ENCODE assay signal across 8 cellular contexts in the genomic region with DNA sequence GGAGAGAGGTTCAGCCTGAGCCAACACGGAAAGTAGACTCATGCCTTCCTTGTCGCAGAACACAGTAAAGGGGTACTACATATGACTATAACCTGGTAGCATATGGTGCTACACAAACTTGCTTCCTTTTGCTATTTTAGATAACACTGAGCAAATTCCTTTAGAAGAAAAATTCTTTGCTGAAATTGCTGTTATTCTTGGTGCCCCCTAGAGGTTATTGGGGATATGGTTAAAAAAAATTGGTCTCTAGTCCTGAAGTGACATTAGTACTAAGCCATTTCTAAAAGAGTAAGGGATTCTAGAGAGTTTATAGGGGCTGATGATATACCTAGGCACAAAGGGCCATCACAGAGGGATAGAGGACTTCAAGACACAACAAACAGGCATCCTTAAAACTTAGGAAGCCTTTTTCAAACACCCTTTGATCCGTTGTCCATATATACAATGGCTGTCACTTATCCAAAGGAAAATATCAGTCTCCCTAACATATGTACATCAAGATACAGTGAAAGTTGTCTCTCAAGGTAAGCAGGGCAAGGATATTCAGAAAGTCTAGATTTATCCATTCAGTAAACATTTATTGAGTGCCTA. TPM values are rescaled to one million over a fixed set of nuclear protein-coding genes. Genes with fewer than 3 reads are reported as not detected.
DNase-seq lines count a peak whose midpoint lies in the region; ATAC-seq and TF ChIP-seq lines count a peak whose summit lies in the region.

No MANE protein-coding gene starts in this region.

- CTCF ChIA-PET in RWPE1 (lab: Yijun Ruan, JAX) = interaction anchor here (0.6 to 0.8 kb wide), 3 partner anchors 10 to 33 kb away, joined by 3 read pairs; no protein-coding TSS in a partner anchor

- H3K4me1 ChIP-seq in ovary (ENCODE audit: insufficient read depth) = no peaks in the 10 kb centered on the region

- H3K4me3 ChIP-seq in kidney epithelial cell (ENCODE audit: low read depth, low read length) (no peak overlapping the region), ovary (no peak overlapping the region)

- no peak overlapping the region for H3K27ac ChIP-seq in RWPE1
- no peak overlapping the region for H3K27ac ChIP-seq in ovary

- ATAC-seq in GM21515 (IDR thresholded peaks at IDR 0.05; ENCODE audit: unreplicated experiment) (peak; percentile 69), HG03108 (IDR thresholded peaks at IDR 0.05; ENCODE audit: unreplicated experiment) (no peak), GM19023 (IDR thresholded peaks at IDR 0.05; ENCODE audit: unreplicated experiment) (no peak)

- H3K9me3 ChIP-seq in ovary = no peaks in the 10 kb centered on the region

- TF ChIP-seq EP300 in ovary (IDR thresholded peaks at IDR 0.05) = no peak

- TF ChIP-seq POLR2A in ovary (IDR thresholded peaks at IDR 0.05) = no peak

- no peaks in the 10 kb centered on the region for H3K36me3 ChIP-seq in kidney epithelial cell (ENCODE audit: control insufficient read depth, insufficient read depth, low read length)
- no peaks in the 10 kb centered on the region for H3K36me3 ChIP-seq in ovary

- TF ChIP-seq CTCF in CD14-positive monocyte (IDR thresholded peaks at IDR 0.05) (peak; percentile 69), RWPE1 (conservative IDR thresholded peaks at IDR 0.05; ENCODE audit: low read depth) (peak; percentile 39), kidney epithelial cell (IDR thresholded peaks at IDR 0.05; ENCODE audit: insufficient read depth, low read length, poor library complexity, severe bottlenecking) (peak; percentile 67), ovary (IDR thresholded peaks at IDR 0.05) (no peak)

- H3K9me3 Mint-ChIP-seq in CD14-positive monocyte = no peaks in the 10 kb centered on the region

- H3K27me3 ChIP-seq in kidney epithelial cell (ENCODE audit: control insufficient read depth, insufficient read depth, low read length) = no peaks in the 10 kb centered on the region
- no peaks in the 10 kb centered on the region for H3K27me3 ChIP-seq in ovary

- POLR2A ChIA-PET in RWPE1 (lab: Yijun Ruan, JAX; ENCODE audit: low non-redundant PET) = no interaction called here

- peaks cover 6 to 16% (median 15%) of the 10 kb centered on the region in 3 donors for H3K27me3 Mint-ChIP-seq in CD14-positive monocyte (ENCODE audit: low read depth in 3 of 3)

- no peak overlapping the region for H3K4me3 Mint-ChIP-seq in CD14-positive monocyte

- H3K27ac Mint-ChIP-seq in CD14-positive monocyte = no peak overlapping the region

- 66 to 80% (median 74%) methylated on average over 3 of the region's 3 CpGs for WGBS in ovary, 3 donors

- H3K4me1 Mint-ChIP-seq in CD14-positive monocyte = no peaks in the 10 kb centered on the region

- intact Hi-C loops in CD14-positive monocyte (cut with micrococcal nuclease) (no loop called here), ovary (cut with DNase I) (no loop called here)

- DNase-seq in CD14-positive monocyte (ENCODE audit: low spot score) (no peak), RWPE1 (ENCODE audit: low spot score) (peak; percentile 21), kidney epithelial cell (ENCODE audit: low read depth) (no peak), mesenteric fat pad (ENCODE audit: low spot score) (no peak), ovary (no peak)

- no peaks in the 10 kb centered on the region for H3K36me3 Mint-ChIP-seq in CD14-positive monocyte

RNA-seq across cellular contexts. Expression of a gene that starts 13.9 kb away (rescaled TPM):
- polyA plus RNA-seq in CD14-positive monocyte (not detected), ovary (under 1 TPM; 0.07 to 0.23 TPM)
- total RNA-seq in kidney epithelial cell (0.27 and 0.38 TPM in 2 replicates), mesenteric fat pad (0.06 TPM), ovary (under 1 TPM in 4 of 7 donors, not detected in 3; 0.05 to 0.46 (median 0.21) TPM)

RNA-seq across cellular contexts. Expression of a gene that starts 22.8 kb away (rescaled TPM):
- 1 to 10 TPM; 4.0 to 6.3 TPM for polyA plus RNA-seq in CD14-positive monocyte
- total RNA-seq in kidney epithelial cell = 30.3 and 39.6 TPM in 2 replicates
- total RNA-seq in mesenteric fat pad = 32.4 TPM
- 10 to 100 TPM; 25.1 to 52.6 (median 30.7) TPM for total RNA-seq in ovary
- polyA plus RNA-seq in ovary = 10 to 100 TPM in 1 of 2 donors, 1 to 10 TPM in 1; 7.7 to 18.3 TPM

Comparison
In these comparisons a context has a peak if more than half of its experiments do, and no peak if none do; other contexts are left out.
1. CTCF ChIP-seq: peak in CD14-positive monocyte (single experiment), RWPE1 (single experiment) and kidney epithelial cell (single experiment); none in ovary (0 of 3).